9 cellular contexts compared by ENCODE assay signal in genomic region chr9:3282365-3282764, GRCh38.
"Had no signal": no experiment of that assay in that cellular context is flagged by ENCODE, and none has a peak within 500 bp of the region (broad histone marks: within the 10 kb centered on the region; RNA-seq: fewer than 3 reads in every experiment).

No MANE protein-coding gene starts in this region.

- H3K4me1 ChIP-seq: HAP-1 had no signal

- H3K27ac Mint-ChIP-seq: IgD-negative memory B cell had no signal

- DNase-seq: GOT3, H7, KG1 had no signal

- H3K9me3 ChIP-seq: HAP-1 had no signal

- H3K36me3 ChIP-seq: HAP-1 had no signal

- H3K4me3 ChIP-seq: HAP-1, K562 had no signal

- H3K27me3 Mint-ChIP-seq: IgD-negative memory B cell had no signal

- H3K27ac ChIP-seq: HL-60 had no signal

- H3K4me3 Mint-ChIP-seq: IgD-negative memory B cell had no signal

- ATAC-seq: HCT116, HepG2, K562 had no signal
